ENCODE assay signal across 12 cellular contexts in genomic region chr1:47235280-47235679, GRCh38. TPM values are rescaled to one million over a fixed set of nuclear protein-coding genes. Genes with fewer than 3 reads are reported as not detected.
A peak's percentile ranks its signal among the peaks of the same experiment; 100 is the strongest.
DNase-seq lines count a peak whose midpoint lies in the region; ATAC-seq and TF ChIP-seq lines count a peak whose summit lies in the region.
"Had no signal": no experiment of that assay in that cellular context is flagged by ENCODE, and none has a peak within 500 bp of the region (broad histone marks: within the 10 kb centered on the region; RNA-seq: fewer than 3 reads in every experiment).

No MANE protein-coding gene starts in this region.

- peaks cover 34% of the 10 kb centered on the region for H3K27me3 Mint-ChIP-seq in MCF 10A (ENCODE audit: insufficient read depth, unreplicated experiment)

- no peak overlapping the region for H3K27ac Mint-ChIP-seq in MCF 10A (ENCODE audit: low read depth, unreplicated experiment)

- BruUV-seq in MCF 10A (replicated peaks; lab: Mats Ljungman, UMichigan): no TSS peak

- H3K36me3 Mint-ChIP-seq in MCF 10A (ENCODE audit: insufficient read depth, unreplicated experiment): no peaks in the 10 kb centered on the region

- H3K9me3 Mint-ChIP-seq in MCF 10A (ENCODE audit: unreplicated experiment): no peaks in the 10 kb centered on the region
- H3K9me3 Mint-ChIP-seq: neural crest cell had no signal

- H3K4me3 ChIP-seq in psoas muscle (peak overlapping the region; percentile 38), prostate gland (no peak overlapping the region)
- H3K4me3 ChIP-seq: colonic mucosa, thyroid gland had no signal

- H3K4me1 ChIP-seq in psoas muscle (peaks cover 6% of the 10 kb centered on the region), prostate gland (replicated peaks) (no peaks in the 10 kb centered on the region)

- WGBS in psoas muscle, 3 donors: 14 to 29% (median 17%) methylated on average over 19 of the region's 19 CpGs
- 29% methylated on average over 17 of the region's 19 CpGs for WGBS in prostate gland

- POLR2A ChIA-PET in MCF 10A (lab: Yijun Ruan, JAX): no interaction called here

- ATAC-seq in psoas muscle (peak in 2 of 4 donors; percentile 43 to 47), HG02884 (IDR thresholded peaks at IDR 0.05; ENCODE audit: unreplicated experiment) (no peak)

- CTCF ChIA-PET in MCF 10A (lab: Yijun Ruan, JAX): interaction anchor here (1.0 to 1.5 kb wide), 3 partner anchors 17 to 42 kb away, joined by 3 to 5 read pairs (median 4); no protein-coding TSS in a partner anchor

- no peak for TF ChIP-seq POLR2A in prostate gland (IDR thresholded peaks at IDR 0.05)

- H3K9me3 ChIP-seq in psoas muscle: no peaks in the 10 kb centered on the region
- no peaks in the 10 kb centered on the region for H3K9me3 ChIP-seq in prostate gland
- H3K9me3 ChIP-seq: colonic mucosa, thyroid gland had no signal

- no peaks in the 10 kb centered on the region for H3K36me3 ChIP-seq in psoas muscle (ENCODE audit: insufficient read depth in 1 of 2, low read depth in 1 of 2)
- H3K36me3 ChIP-seq in prostate gland: no peaks in the 10 kb centered on the region
- H3K36me3 ChIP-seq: colonic mucosa, thyroid gland had no signal

- no peak for TF ChIP-seq CTCF in GM10266 (IDR thresholded peaks at IDR 0.05; ENCODE audit: control insufficient read depth, insufficient read depth, low read depth, missing control alignments)
- no peak for TF ChIP-seq CTCF in psoas muscle (IDR thresholded peaks at IDR 0.05)
- TF ChIP-seq CTCF in MCF 10A (IDR thresholded peaks at IDR 0.05; ENCODE audit: unreplicated experiment): no peak
- TF ChIP-seq CTCF in prostate gland (IDR thresholded peaks at IDR 0.05): no peak

- intact Hi-C loops in psoas muscle (cut with DNase I): no loop called here
- intact Hi-C loops in MCF 10A (cut with micrococcal nuclease): no loop called here
- intact Hi-C loops in prostate gland (cut with DNase I): no loop called here

- DNase-seq in GM10266 (ENCODE audit: extremely low spot score): peak; percentile 32
- peak in 26 of 61 donors; percentile 8 to 69 (median 28) for DNase-seq in caudate nucleus (lab: John Stamatoyannopoulos, UW)
- peak; percentile 54 for DNase-seq in left kidney (ENCODE audit: low read depth, low spot score)
- peak in 1 of 2 donors; percentile 63 for DNase-seq in psoas muscle
- DNase-seq in activated naive CD4-positive, alpha-beta T cell (lab: John Stamatoyannopoulos, UW): no peak
- no peak for DNase-seq in MCF 10A (ENCODE audit: unreplicated experiment)
- no peak for DNase-seq in prostate gland (ENCODE audit: low spot score)
- DNase-seq: colonic mucosa, NCI-H1048 had no signal

- H3K27me3 ChIP-seq in psoas muscle (ENCODE audit: insufficient read depth in 3 of 3, low read length in 2 of 3) (peaks cover 7 to 43% (median 19%) of the 10 kb centered on the region in 3 donors), prostate gland (replicated peaks; ENCODE audit: insufficient read depth) (peaks cover 20% of the 10 kb centered on the region)

- no peak overlapping the region for H3K4me3 Mint-ChIP-seq in MCF 10A (ENCODE audit: unreplicated experiment)
- H3K4me3 Mint-ChIP-seq: neural crest cell had no signal

- peak overlapping the region; percentile 32 for H3K27ac ChIP-seq in caudate nucleus (ENCODE audit: low read depth, low read length)
- no peak overlapping the region for H3K27ac ChIP-seq in psoas muscle
- H3K27ac ChIP-seq in prostate gland: no peak overlapping the region
- H3K27ac ChIP-seq: colonic mucosa had no signal

- peaks cover 6% of the 10 kb centered on the region for H3K4me1 Mint-ChIP-seq in MCF 10A (ENCODE audit: insufficient read depth, unreplicated experiment)

RNA-seq across cellular contexts. Expression of gene TAL1, which starts 3.3 kb away (rescaled TPM):
- total RNA-seq in psoas muscle (1 to 10 TPM; 1.5 to 2.1 (median 1.7) TPM), MCF 10A (2022) (not detected in 2 replicates), prostate gland (1 to 10 TPM; 1.0 to 1.8 TPM)
- 1 to 10 TPM in 1 of 3 donors, under 1 TPM in 2; 0.73 to 1.7 (median 0.92) TPM for polyA plus RNA-seq in psoas muscle

RNA-seq across cellular contexts. Expression of gene PDZK1IP1, which starts 45.4 kb away (rescaled TPM):
- total RNA-seq in psoas muscle (under 1 TPM in 3 of 4 donors, not detected in 1; 0.25 to 0.81 (median 0.52) TPM), MCF 10A (2022) (17.9 and 19.6 TPM in 2 replicates), prostate gland (10 to 100 TPM in 1 of 2 donors, 1 to 10 TPM in 1; 5.9 to 36.1 TPM)
- polyA plus RNA-seq in psoas muscle: 1 to 10 TPM in 1 of 3 donors, under 1 TPM in 2; 0.11 to 1.4 (median 0.26) TPM
- total RNA-seq: neural crest cell had no signal

Comparison
In these comparisons a context has a peak if more than half of its experiments do, and no peak if none do; other contexts are left out.
1. DNase-seq: peak in GM10266 (single experiment) and left kidney (single experiment); none in activated naive CD4-positive, alpha-beta T cell (0 of 4), MCF 10A (single experiment) and prostate gland (single experiment).